8 cellular contexts compared by ENCODE assay signal in the genomic region with DNA sequence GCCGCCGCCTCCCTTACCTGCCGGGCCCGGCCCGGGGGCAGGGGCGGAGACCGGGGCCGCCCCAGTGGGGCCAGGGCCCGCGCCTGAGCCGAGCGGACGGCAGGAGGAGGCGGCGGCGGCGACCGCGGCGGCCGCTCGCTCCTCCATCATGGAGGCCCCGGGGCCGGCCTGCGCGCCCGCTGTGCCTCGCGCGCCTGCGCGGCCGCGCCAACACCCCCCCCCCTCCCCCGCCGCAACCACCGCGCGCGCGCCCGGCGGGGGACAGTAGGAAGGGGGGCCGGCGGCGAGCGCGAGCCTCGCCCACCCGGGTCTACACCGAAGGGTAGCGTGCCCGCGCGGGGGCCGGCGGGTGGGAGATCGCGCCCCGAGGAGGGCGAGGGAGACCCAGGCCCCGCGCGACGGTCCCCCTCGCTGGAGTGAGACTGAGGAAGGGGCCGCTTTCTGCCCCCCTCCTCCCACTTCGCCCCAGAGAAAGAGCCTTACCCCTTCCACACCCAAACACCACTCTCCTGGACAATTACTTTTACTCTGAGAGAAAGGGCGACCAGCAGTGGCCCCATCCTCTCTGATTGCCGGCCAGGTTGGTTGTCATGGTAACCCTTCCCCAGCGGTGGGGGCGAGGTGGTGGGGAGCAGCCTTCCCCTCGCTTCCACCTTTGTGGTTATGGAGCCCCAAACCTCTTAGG. TPM values are rescaled to one million over a fixed set of nuclear protein-coding genes. Genes with fewer than 3 reads are reported as not detected.
DNase-seq lines count a peak whose midpoint lies in the region; ATAC-seq and TF ChIP-seq lines count a peak whose summit lies in the region.

A gene with protein sequence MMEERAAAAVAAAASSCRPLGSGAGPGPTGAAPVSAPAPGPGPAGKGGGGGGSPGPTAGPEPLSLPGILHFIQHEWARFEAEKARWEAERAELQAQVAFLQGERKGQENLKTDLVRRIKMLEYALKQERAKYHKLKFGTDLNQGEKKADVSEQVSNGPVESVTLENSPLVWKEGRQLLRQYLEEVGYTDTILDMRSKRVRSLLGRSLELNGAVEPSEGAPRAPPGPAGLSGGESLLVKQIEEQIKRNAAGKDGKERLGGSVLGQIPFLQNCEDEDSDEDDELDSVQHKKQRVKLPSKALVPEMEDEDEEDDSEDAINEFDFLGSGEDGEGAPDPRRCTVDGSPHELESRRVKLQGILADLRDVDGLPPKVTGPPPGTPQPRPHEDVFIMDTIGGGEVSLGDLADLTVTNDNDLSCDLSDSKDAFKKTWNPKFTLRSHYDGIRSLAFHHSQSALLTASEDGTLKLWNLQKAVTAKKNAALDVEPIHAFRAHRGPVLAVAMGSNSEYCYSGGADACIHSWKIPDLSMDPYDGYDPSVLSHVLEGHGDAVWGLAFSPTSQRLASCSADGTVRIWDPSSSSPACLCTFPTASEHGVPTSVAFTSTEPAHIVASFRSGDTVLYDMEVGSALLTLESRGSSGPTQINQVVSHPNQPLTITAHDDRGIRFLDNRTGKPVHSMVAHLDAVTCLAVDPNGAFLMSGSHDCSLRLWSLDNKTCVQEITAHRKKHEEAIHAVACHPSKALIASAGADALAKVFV (minus strand): TSS at position 170 of the 685 bp plus-strand sequence. CDS start 20 bp downstream, at position 150.

- H3K4me3 ChIP-seq in Peyer's patch: peak within 1 kb of the TSS; percentile 91 to 100 (median 100)

- peak; percentile 47 for ATAC-seq in HG03139 (IDR thresholded peaks at IDR 0.05; ENCODE audit: unreplicated experiment)

- no peaks in the 10 kb centered on the region for H3K9me3 ChIP-seq in Peyer's patch

- peaks cover 0 to 27% (median 8%) of the 10 kb centered on the region in 4 donors for H3K4me1 ChIP-seq in Peyer's patch

- DNase-seq in NCI-H1092 treated with DMSO at 0.1 percent for 48 hours (lab: John Stamatoyannopoulos, UW) (peak; percentile 23), NCI-H1092 (lab: John Stamatoyannopoulos, UW) (no peak), Peyer's patch (peak; percentile 40 to 78 (median 74)), globus pallidus (ENCODE audit: low spot score) (peak; percentile 59), occipital lobe (lab: John Stamatoyannopoulos, UW) (peak; percentile 20), ureter (ENCODE audit: low spot score) (no peak)
- peak; percentile 47 for DNase-seq in activated naive CD4-positive, alpha-beta T cell treated with anti-CD3 and anti-CD28 coated beads for 36 hours

- intact Hi-C loops in activated naive CD4-positive, alpha-beta T cell treated with anti-CD3 and anti-CD28 coated beads for 36 hours (cut with micrococcal nuclease): no loop called here

- H3K9me3 Mint-ChIP-seq in activated naive CD4-positive, alpha-beta T cell treated with anti-CD3 and anti-CD28 coated beads for 36 hours: no peaks in the 10 kb centered on the region

- TF ChIP-seq CTCF in Peyer's patch (IDR thresholded peaks at IDR 0.05): no peak

- peaks cover 0 to 4% (median 0%) of the 10 kb centered on the region in 3 donors for H3K36me3 ChIP-seq in Peyer's patch

- CTCF ChIA-PET in activated naive CD4-positive, alpha-beta T cell treated with anti-CD3 and anti-CD28 coated beads for 36 hours (lab: Charles Lee): no interaction called here

- peaks cover 43% of the 10 kb centered on the region for H3K4me1 Mint-ChIP-seq in activated naive CD4-positive, alpha-beta T cell treated with anti-CD3 and anti-CD28 coated beads for 36 hours (ENCODE audit: low read depth)

- H3K36me3 Mint-ChIP-seq in activated naive CD4-positive, alpha-beta T cell treated with anti-CD3 and anti-CD28 coated beads for 36 hours (ENCODE audit: low read depth): peaks cover 4% of the 10 kb centered on the region

- H3K27me3 ChIP-seq in Peyer's patch: no peaks in the 10 kb centered on the region

- H3K27ac Mint-ChIP-seq in activated naive CD4-positive, alpha-beta T cell treated with anti-CD3 and anti-CD28 coated beads for 36 hours: peak within 1 kb of the TSS; percentile 84

- peak within 1 kb of the TSS; percentile 85 to 94 (median 90) for H3K27ac ChIP-seq in Peyer's patch

- peak within 1 kb of the TSS; percentile 95 for H3K4me3 Mint-ChIP-seq in activated naive CD4-positive, alpha-beta T cell treated with anti-CD3 and anti-CD28 coated beads for 36 hours

- H3K27me3 Mint-ChIP-seq in activated naive CD4-positive, alpha-beta T cell treated with anti-CD3 and anti-CD28 coated beads for 36 hours (ENCODE audit: low read depth): no peaks in the 10 kb centered on the region

- peak in 1 of 2 donors; percentile 75 for TF ChIP-seq POLR2A in Peyer's patch (IDR thresholded peaks at IDR 0.05)

RNA-seq across cellular contexts. Expression of the gene that starts here (rescaled TPM):
- total RNA-seq in Peyer's patch (100 to 1,000 TPM in 3 of 4 donors, 10 to 100 TPM in 1; 80.9 to 146 (median 116) TPM), occipital lobe (85.2 TPM), ureter (67.6 TPM)
- 10 to 100 TPM; 59.2 to 63.2 TPM for total RNA-seq in activated naive CD4-positive, alpha-beta T cell treated with anti-CD3 and anti-CD28 coated beads for 36 hours

Comparison
In these comparisons a context has a peak if more than half of its experiments do, and no peak if none do; other contexts are left out.
1. DNase-seq: peak in NCI-H1092 treated with DMSO at 0.1 percent for 48 hours (single experiment), Peyer's patch (3 of 3), activated naive CD4-positive, alpha-beta T cell treated with anti-CD3 and anti-CD28 coated beads for 36 hours (single experiment), globus pallidus (single experiment) and occipital lobe (single experiment); none in NCI-H1092 (single experiment) and ureter (single experiment).